2 cellular contexts compared by ENCODE assay signal in the genomic region with DNA sequence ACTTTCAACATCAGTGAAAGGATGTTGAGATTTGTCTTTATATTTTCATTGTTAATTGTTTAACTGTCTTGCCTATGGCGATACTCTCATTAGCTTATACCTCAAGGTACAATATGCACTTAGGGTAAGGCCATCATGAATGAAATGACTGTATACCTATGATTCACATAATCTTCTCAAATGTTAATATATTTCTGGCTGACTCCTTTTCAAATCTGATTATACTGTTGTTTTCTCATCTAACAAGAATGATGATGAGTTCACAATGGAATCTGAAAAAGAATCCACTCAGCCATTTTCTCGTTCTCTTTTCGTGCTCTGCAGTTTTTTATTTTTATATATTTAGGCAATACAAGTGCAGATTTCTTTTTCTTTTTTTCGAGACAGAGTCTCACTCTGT.
TF ChIP-seq lines count a peak whose summit lies in the region.

No MANE protein-coding gene starts in this region.

TF ChIP-seq in IMR-90, 13 proteins besides CTCF, POLR2A, EP300 and RAD21:
- no peak for TF ChIP-seq CEBPB (IDR thresholded peaks at IDR 0.05; ENCODE audit: low read depth, low read length)
- TF ChIP-seq, protein P1, sequence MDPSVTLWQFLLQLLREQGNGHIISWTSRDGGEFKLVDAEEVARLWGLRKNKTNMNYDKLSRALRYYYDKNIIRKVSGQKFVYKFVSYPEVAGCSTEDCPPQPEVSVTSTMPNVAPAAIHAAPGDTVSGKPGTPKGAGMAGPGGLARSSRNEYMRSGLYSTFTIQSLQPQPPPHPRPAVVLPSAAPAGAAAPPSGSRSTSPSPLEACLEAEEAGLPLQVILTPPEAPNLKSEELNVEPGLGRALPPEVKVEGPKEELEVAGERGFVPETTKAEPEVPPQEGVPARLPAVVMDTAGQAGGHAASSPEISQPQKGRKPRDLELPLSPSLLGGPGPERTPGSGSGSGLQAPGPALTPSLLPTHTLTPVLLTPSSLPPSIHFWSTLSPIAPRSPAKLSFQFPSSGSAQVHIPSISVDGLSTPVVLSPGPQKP (IDR thresholded peaks at IDR 0.05; ENCODE audit: borderline replicate concordance, low read depth, low read length) = no peak
- TF ChIP-seq MAFK (IDR thresholded peaks at IDR 0.05; ENCODE audit: low read depth, low read length) = peak; percentile 82
- TF ChIP-seq FOS (IDR thresholded peaks at IDR 0.05; ENCODE audit: low read depth, low read length) = 0 out of 2 replicates have a peak, but pooled peaks have one; percentile 13
- TF ChIP-seq BHLHE40 (IDR thresholded peaks at IDR 0.05; ENCODE audit: low read depth, low read length) = no peak

TF ChIP-seq in GM12878, 131 proteins besides CTCF, POLR2A, EP300 and RAD21:
- TF ChIP-seq SIX5 (IDR thresholded peaks at IDR 0.05; ENCODE audit: low read depth, low read length, severe bottlenecking) = no peak
- no peak for TF ChIP-seq BACH1 (IDR thresholded peaks at IDR 0.05; ENCODE audit: borderline replicate concordance)
- TF ChIP-seq IKZF1 (conservative IDR thresholded peaks at IDR 0.05) = no peak
